ENCODE assay signal across 2 cellular contexts in the genomic region with DNA sequence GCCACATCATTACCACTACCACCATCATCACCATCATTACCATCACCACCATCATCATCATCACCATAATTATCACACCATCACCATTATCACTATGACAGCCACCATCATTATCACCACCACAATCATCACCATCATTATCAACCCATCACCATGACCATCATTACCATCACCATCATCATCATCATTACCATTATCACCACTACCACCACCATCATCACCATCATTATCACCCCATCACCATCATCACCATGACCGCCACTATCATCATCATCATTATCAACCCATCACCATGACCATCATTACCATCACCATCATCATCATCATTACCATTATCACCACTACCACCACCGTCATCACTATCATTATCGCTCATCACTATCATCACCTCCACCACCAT. TPM values are rescaled to one million over a fixed set of nuclear protein-coding genes. Genes with fewer than 3 reads are reported as not detected.
"Had no signal": no experiment of that assay in that cellular context is flagged by ENCODE, and none has a peak within 500 bp of the region (broad histone marks: within the 10 kb centered on the region; RNA-seq: fewer than 3 reads in every experiment).

No MANE protein-coding gene starts in this region.

RNA-seq across cellular contexts. Expression of gene CRMP1, which starts 36.5 kb away (rescaled TPM):
- total RNA-seq: HFFc6 had no signal
- polyA plus RNA-seq: IgD-negative memory B cell had no signal
